In the genomic region with DNA sequence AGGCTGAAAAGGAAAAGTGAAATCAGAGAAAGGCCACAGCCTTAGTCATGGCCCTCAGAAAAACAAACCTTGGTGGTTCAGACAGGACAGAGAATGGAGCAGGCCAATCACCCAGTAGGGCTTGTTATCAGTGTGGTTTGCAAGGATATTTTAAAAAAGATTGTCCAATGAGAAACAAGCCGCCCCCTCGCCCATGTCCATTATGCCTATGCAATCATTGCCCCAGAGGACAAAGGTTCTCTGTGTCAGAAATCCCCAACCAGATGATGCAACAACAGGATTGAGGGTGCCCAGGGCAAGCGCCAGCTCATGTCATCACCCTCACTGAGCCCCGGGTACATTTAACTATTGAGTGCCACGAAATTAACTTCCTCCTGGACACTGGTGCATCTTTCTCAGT, we compare ENCODE assay signal across 7 cellular contexts.
DNase-seq lines count a peak whose midpoint lies in the region; ATAC-seq, FAIRE-seq and TF ChIP-seq lines count a peak whose summit lies in the region.
"Not testable (repeated sequence)": the region's sequence is repeated elsewhere in the genome, so short reads cannot be mapped to it uniquely, and the experiment has no call there.

No MANE protein-coding gene starts in this region.

- DNase-seq in HL-60 (ENCODE audit: low read depth in 1 of 2, low spot score in 1 of 2) = peak; percentile 47 to 60
- DNase-seq in NOMO-1 treated with dmso at 0.1 percent for 144 hours (lab: John Stamatoyannopoulos, UW; ENCODE audit: unreplicated experiment) = peak; percentile 35
- DNase-seq in T1000 (lab: John Stamatoyannopoulos, UW) = peak; percentile 35
- DNase-seq in epithelial cell of proximal tubule (ENCODE audit: low read depth) = peak; percentile 49
- DNase-seq in HepG2 (ENCODE audit: low spot score) = peak; percentile 72
- DNase-seq in stimulated activated CD4-positive, alpha-beta T cell treated with anti-CD3 and anti-CD28 coated beads, Interleukin-15, amount 100 ng/mL, for 24 hours = peak; percentile 9

- FAIRE-seq in HepG2 (lab: Jason Lieb, UNC) = not testable (repeated sequence)

- not testable (repeated sequence) for H3K9ac ChIP-seq in HepG2 (ENCODE audit: insufficient read depth, low read depth, low read length)

- in situ Hi-C loops in HepG2 (cut with HindIII; ENCODE audit: extremely low pct_ligation_motif_present, low pct_unique_long_range_greater_than_20kb) = not testable (repeated sequence)

- not testable (repeated sequence) for TF ChIP-seq RAD21 in HepG2 (CRISPR knock-in tag; IDR thresholded peaks at IDR 0.05)

- peaks cover 18% of the 10 kb centered on the region for H3K4me1 ChIP-seq in HepG2 (ENCODE audit: insufficient read depth, low read length)

- CTCF ChIA-PET in HepG2 (lab: Yijun Ruan, JAX; ENCODE audit: low intra/inter-chr PET ratio, low total read pairs) = not testable (repeated sequence)

- H3K27ac Mint-ChIP-seq in activated naive CD4-positive, alpha-beta T cell treated with anti-CD3 and anti-CD28 coated beads, Interleukin-2, amount 50 U/mL, for 24 hours = peak overlapping the region; percentile 18

- intact Hi-C loops in HepG2 (cut with micrococcal nuclease; ENCODE audit: unreplicated experiment) = loop anchor here (2.0 kb wide), 1 partner anchor 75 kb away; no protein-coding TSS in a partner anchor

- H3K4me3 Mint-ChIP-seq in activated naive CD4-positive, alpha-beta T cell treated with anti-CD3 and anti-CD28 coated beads, Interleukin-2, amount 50 U/mL, for 24 hours = not testable (repeated sequence)

- TF ChIP-seq POLR2A in HepG2 (IDR thresholded peaks at IDR 0.05; ENCODE audit: insufficient read depth in 1 of 2, low read depth in 2 of 2, low read length in 2 of 2) = not testable (repeated sequence)

- not testable (repeated sequence) for BruUV-seq in HepG2 (replicated peaks; lab: Mats Ljungman, UMichigan)

- H3K9me3 Mint-ChIP-seq in activated naive CD4-positive, alpha-beta T cell treated with anti-CD3 and anti-CD28 coated beads, Interleukin-2, amount 50 U/mL, for 24 hours = peaks cover 15% of the 10 kb centered on the region

- peaks cover 28% of the 10 kb centered on the region for H3K9me3 ChIP-seq in HepG2 (ENCODE audit: low read length)

- not testable (repeated sequence) for H3K27me3 Mint-ChIP-seq in activated naive CD4-positive, alpha-beta T cell treated with anti-CD3 and anti-CD28 coated beads, Interleukin-2, amount 50 U/mL, for 24 hours

- WGBS in HepG2 (ENCODE audit: low lambda C conversion rate) = 41% methylated on average over 4 of the region's 5 CpGs

- TF ChIP-seq CTCF in HL-60 (IDR thresholded peaks at IDR 0.05; ENCODE audit: insufficient read depth, low read length); epithelial cell of proximal tubule (conservative IDR thresholded peaks at IDR 0.05; ENCODE audit: low read depth, low read length); HepG2 (CRISPR knock-in tag; IDR thresholded peaks at IDR 0.05): not testable (repeated sequence)

- not testable (repeated sequence) for H3K4me3 ChIP-seq in HL-60 (replicated peaks; ENCODE audit: insufficient read depth, low read length); epithelial cell of proximal tubule (ENCODE audit: low read depth, low read length); HepG2 (replicated peaks in 1 of 3; ENCODE audit: insufficient read depth in 1 of 3, low read depth in 2 of 3, low read length in 3 of 3)

- POLR2A ChIA-PET in HepG2 (lab: Yijun Ruan, JAX) = interaction anchor here (0.9 to 3.1 kb wide), 2 partner anchors 29 to 75 kb away, joined by 3 to 9 read pairs; no protein-coding TSS in a partner anchor

- ATAC-seq in HepG2 = peak; percentile 62

- H3K4me1 Mint-ChIP-seq in activated naive CD4-positive, alpha-beta T cell treated with anti-CD3 and anti-CD28 coated beads, Interleukin-2, amount 50 U/mL, for 24 hours = peaks cover 24% of the 10 kb centered on the region

- peak overlapping the region; percentile 27; the same call in 1 of the 2 replicates for H3K4me2 ChIP-seq in HepG2 (ENCODE audit: low read depth, low read length)

- H3K27me3 ChIP-seq in HL-60 (ENCODE audit: insufficient read depth, poor library complexity, severe bottlenecking); HepG2 (ENCODE audit: control insufficient read depth in 1 of 2, insufficient read depth in 2 of 2, low read length in 2 of 2): not testable (repeated sequence)

- not testable (repeated sequence) for H2AFZ ChIP-seq in HepG2 (ENCODE audit: low read length)

- H4K20me1 ChIP-seq in HepG2 (ENCODE audit: insufficient read depth, low read length) = not testable (repeated sequence)

- H3K36me3 Mint-ChIP-seq in activated naive CD4-positive, alpha-beta T cell treated with anti-CD3 and anti-CD28 coated beads, Interleukin-2, amount 50 U/mL, for 24 hours = peaks cover 18% of the 10 kb centered on the region

- TF ChIP-seq EP300 in HepG2 (IDR thresholded peaks at IDR 0.05; ENCODE audit: low read depth in 2 of 2, low read length in 2 of 2) (peak; percentile 43 to 44; a peak in 1 of 4 replicates), HepG2 (CRISPR knock-in tag; IDR thresholded peaks at IDR 0.05; ENCODE audit: borderline replicate concordance) (peak; percentile 37; the same call in 1 of the 2 replicates)

- H3K27ac ChIP-seq in HL-60 (replicated peaks); HepG2 (ENCODE audit: extremely low read length, insufficient read depth, low read length): not testable (repeated sequence)

- H3K79me2 ChIP-seq in HepG2 (ENCODE audit: insufficient read depth, low read length) = not testable (repeated sequence)

- not testable (repeated sequence) for H3K36me3 ChIP-seq in HepG2 (replicated peaks in 1 of 2; ENCODE audit: control insufficient read depth in 1 of 2, insufficient read depth in 2 of 2, low read length in 2 of 2)

TF ChIP-seq in HepG2, 621 proteins besides CTCF, POLR2A, EP300 and RAD21 (continues in another document):
- TF ChIP-seq ZNF878 (CRISPR knock-in tag; IDR thresholded peaks at IDR 0.05) (0 out of 2 replicates have a peak, but pooled peaks have one; percentile 34), ZMYM4 (CRISPR knock-in tag; IDR thresholded peaks at IDR 0.05) (peak; percentile 88), CEBPB (IDR thresholded peaks at IDR 0.05; ENCODE audit: borderline replicate concordance, low read depth, low read length) (peak; percentile 95), ZMYM2 (CRISPR knock-in tag; IDR thresholded peaks at IDR 0.05) (0 out of 2 replicates have a peak, but pooled peaks have one; percentile 18), HNF4G (IDR thresholded peaks at IDR 0.05; ENCODE audit: borderline replicate concordance, low read depth, low read length) (peak; percentile 62), POGZ (CRISPR knock-in tag; IDR thresholded peaks at IDR 0.05) (peak; percentile 84), KDM1A (CRISPR knock-in tag; IDR thresholded peaks at IDR 0.05) (peak; percentile 39; the same call in 1 of the 2 replicates), SMC3 (IDR thresholded peaks at IDR 0.05; ENCODE audit: low read length) (peak; percentile 15; the same call in 1 of the 2 replicates), FOSL2 (CRISPR knock-in tag; IDR thresholded peaks at IDR 0.05) (peak; percentile 62; the same call in 1 of the 2 replicates), CEBPG (CRISPR knock-in tag; IDR thresholded peaks at IDR 0.05) (peak; percentile 87)
- not testable (repeated sequence) for TF ChIP-seq HNF4G (CRISPR knock-in tag; IDR thresholded peaks at IDR 0.05; ENCODE audit: borderline replicate concordance, low read depth)
- TF ChIP-seq, protein P1, sequence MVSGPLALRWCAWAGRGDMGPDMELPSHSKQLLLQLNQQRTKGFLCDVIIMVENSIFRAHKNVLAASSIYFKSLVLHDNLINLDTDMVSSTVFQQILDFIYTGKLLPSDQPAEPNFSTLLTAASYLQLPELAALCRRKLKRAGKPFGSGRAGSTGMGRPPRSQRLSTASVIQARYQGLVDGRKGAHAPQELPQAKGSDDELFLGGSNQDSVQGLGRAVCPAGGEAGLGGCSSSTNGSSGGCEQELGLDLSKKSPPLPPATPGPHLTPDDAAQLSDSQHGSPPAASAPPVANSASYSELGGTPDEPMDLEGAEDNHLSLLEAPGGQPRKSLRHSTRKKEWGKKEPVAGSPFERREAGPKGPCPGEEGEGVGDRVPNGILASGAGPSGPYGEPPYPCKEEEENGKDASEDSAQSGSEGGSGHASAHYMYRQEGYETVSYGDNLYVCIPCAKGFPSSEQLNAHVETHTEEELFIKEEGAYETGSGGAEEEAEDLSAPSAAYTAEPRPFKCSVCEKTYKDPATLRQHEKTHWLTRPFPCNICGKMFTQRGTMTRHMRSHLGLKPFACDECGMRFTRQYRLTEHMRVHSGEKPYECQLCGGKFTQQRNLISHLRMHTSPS (CRISPR knock-in tag; IDR thresholded peaks at IDR 0.05; ENCODE audit: low read depth) = 0 out of 2 replicates have a peak, but pooled peaks have one; percentile 23
- TF ChIP-seq, protein P2, sequence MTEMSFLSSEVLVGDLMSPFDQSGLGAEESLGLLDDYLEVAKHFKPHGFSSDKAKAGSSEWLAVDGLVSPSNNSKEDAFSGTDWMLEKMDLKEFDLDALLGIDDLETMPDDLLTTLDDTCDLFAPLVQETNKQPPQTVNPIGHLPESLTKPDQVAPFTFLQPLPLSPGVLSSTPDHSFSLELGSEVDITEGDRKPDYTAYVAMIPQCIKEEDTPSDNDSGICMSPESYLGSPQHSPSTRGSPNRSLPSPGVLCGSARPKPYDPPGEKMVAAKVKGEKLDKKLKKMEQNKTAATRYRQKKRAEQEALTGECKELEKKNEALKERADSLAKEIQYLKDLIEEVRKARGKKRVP (CRISPR knock-in tag; IDR thresholded peaks at IDR 0.05) = peak in 1 of 2 experiments; percentile 96; a peak in 2 of 4 replicates

Comparison
In these comparisons a context has a peak if more than half of its experiments do, and no peak if none do; other contexts are left out.
1. DNase-seq: peak in every context shown above with its lines; median percentile 72 in HepG2; 54 in HL-60; 49 in epithelial cell of proximal tubule; 35 in NOMO-1 treated with dmso at 0.1 percent for 144 hours; 35 in T1000; 9 in stimulated activated CD4-positive, alpha-beta T cell treated with anti-CD3 and anti-CD28 coated beads, Interleukin-15, amount 100 ng/mL, for 24 hours.